ENCODE assay signal across 1 cellular context in genomic region chr2:214853906-214854305, GRCh38.
TF ChIP-seq lines count a peak whose summit lies in the region.

No MANE protein-coding gene starts in this region.

TF ChIP-seq in HepG2, 621 proteins besides CTCF, POLR2A, EP300 and RAD21 (continued from another document and continues in another):
- TF ChIP-seq IKZF5 (CRISPR knock-in tag; IDR thresholded peaks at IDR 0.05): peak; percentile 92
- TF ChIP-seq ZNF75D (CRISPR knock-in tag; IDR thresholded peaks at IDR 0.05; ENCODE audit: borderline replicate concordance): no peak
- TF ChIP-seq, protein P1, sequence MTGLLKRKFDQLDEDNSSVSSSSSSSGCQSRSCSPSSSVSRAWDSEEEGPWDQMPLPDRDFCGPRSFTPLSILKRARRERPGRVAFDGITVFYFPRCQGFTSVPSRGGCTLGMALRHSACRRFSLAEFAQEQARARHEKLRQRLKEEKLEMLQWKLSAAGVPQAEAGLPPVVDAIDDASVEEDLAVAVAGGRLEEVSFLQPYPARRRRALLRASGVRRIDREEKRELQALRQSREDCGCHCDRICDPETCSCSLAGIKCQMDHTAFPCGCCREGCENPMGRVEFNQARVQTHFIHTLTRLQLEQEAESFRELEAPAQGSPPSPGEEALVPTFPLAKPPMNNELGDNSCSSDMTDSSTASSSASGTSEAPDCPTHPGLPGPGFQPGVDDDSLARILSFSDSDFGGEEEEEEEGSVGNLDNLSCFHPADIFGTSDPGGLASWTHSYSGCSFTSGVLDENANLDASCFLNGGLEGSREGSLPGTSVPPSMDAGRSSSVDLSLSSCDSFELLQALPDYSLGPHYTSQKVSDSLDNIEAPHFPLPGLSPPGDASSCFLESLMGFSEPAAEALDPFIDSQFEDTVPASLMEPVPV (CRISPR knock-in tag; IDR thresholded peaks at IDR 0.05): no peak
- TF ChIP-seq TCF7L2 (IDR thresholded peaks at IDR 0.05; ENCODE audit: low read depth, low read length): no peak
- TF ChIP-seq ZNF205 (CRISPR knock-in tag; IDR thresholded peaks at IDR 0.05): no peak
- no peak for TF ChIP-seq THYN1 (CRISPR knock-in tag; IDR thresholded peaks at IDR 0.05; ENCODE audit: borderline replicate concordance, low read depth)
- no peak for TF ChIP-seq KDM5B (CRISPR knock-in tag; IDR thresholded peaks at IDR 0.05; ENCODE audit: borderline replicate concordance)
- TF ChIP-seq ERF (CRISPR knock-in tag; IDR thresholded peaks at IDR 0.05): 0 out of 2 replicates have a peak, but pooled peaks have one; percentile 34
- no peak for TF ChIP-seq ZNF720 (CRISPR knock-in tag; IDR thresholded peaks at IDR 0.05)
- TF ChIP-seq RARA (CRISPR knock-in tag; IDR thresholded peaks at IDR 0.05): peak; percentile 72
- no peak for TF ChIP-seq KAT2B (IDR thresholded peaks at IDR 0.05; ENCODE audit: borderline replicate concordance, low read depth, low read length)
- TF ChIP-seq ZNF20 (CRISPR knock-in tag; IDR thresholded peaks at IDR 0.05): no peak
- peak; percentile 62; the same call in 1 of the 2 replicates for TF ChIP-seq MEIS1 (CRISPR knock-in tag; IDR thresholded peaks at IDR 0.05; ENCODE audit: borderline replicate concordance)
- no peak for TF ChIP-seq RARG (CRISPR knock-in tag; IDR thresholded peaks at IDR 0.05; ENCODE audit: low read depth)
- TF ChIP-seq SNAPC5 (CRISPR knock-in tag; IDR thresholded peaks at IDR 0.05; ENCODE audit: borderline replicate concordance): no peak
- TF ChIP-seq ZFY (CRISPR knock-in tag; IDR thresholded peaks at IDR 0.05): no peak
- TF ChIP-seq ZNF382 (CRISPR knock-in tag; IDR thresholded peaks at IDR 0.05; ENCODE audit: borderline replicate concordance): no peak
- TF ChIP-seq RORA (CRISPR knock-in tag; IDR thresholded peaks at IDR 0.05): no peak
- TF ChIP-seq, protein P2, sequence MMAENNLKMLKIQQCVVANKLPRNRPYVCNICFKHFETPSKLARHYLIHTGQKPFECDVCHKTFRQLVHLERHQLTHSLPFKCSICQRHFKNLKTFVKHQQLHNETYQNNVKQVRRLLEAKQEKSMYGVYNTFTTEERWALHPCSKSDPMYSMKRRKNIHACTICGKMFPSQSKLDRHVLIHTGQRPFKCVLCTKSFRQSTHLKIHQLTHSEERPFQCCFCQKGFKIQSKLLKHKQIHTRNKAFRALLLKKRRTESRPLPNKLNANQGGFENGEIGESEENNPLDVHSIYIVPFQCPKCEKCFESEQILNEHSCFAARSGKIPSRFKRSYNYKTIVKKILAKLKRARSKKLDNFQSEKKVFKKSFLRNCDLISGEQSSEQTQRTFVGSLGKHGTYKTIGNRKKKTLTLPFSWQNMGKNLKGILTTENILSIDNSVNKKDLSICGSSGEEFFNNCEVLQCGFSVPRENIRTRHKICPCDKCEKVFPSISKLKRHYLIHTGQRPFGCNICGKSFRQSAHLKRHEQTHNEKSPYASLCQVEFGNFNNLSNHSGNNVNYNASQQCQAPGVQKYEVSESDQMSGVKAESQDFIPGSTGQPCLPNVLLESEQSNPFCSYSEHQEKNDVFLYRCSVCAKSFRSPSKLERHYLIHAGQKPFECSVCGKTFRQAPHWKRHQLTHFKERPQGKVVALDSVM (CRISPR knock-in tag; IDR thresholded peaks at IDR 0.05): no peak
- TF ChIP-seq, protein P3, sequence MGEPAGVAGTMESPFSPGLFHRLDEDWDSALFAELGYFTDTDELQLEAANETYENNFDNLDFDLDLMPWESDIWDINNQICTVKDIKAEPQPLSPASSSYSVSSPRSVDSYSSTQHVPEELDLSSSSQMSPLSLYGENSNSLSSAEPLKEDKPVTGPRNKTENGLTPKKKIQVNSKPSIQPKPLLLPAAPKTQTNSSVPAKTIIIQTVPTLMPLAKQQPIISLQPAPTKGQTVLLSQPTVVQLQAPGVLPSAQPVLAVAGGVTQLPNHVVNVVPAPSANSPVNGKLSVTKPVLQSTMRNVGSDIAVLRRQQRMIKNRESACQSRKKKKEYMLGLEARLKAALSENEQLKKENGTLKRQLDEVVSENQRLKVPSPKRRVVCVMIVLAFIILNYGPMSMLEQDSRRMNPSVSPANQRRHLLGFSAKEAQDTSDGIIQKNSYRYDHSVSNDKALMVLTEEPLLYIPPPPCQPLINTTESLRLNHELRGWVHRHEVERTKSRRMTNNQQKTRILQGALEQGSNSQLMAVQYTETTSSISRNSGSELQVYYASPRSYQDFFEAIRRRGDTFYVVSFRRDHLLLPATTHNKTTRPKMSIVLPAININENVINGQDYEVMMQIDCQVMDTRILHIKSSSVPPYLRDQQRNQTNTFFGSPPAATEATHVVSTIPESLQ (CRISPR knock-in tag; conservative IDR thresholded peaks at IDR 0.05): no peak
- TF ChIP-seq HMG20B (CRISPR knock-in tag; conservative IDR thresholded peaks at IDR 0.05): 0 out of 2 replicates have a peak, but pooled peaks have one; percentile 5
- no peak for TF ChIP-seq ZNF350 (CRISPR knock-in tag; IDR thresholded peaks at IDR 0.05; ENCODE audit: borderline replicate concordance, low read depth)
- no peak for TF ChIP-seq ZNF749 (CRISPR knock-in tag; IDR thresholded peaks at IDR 0.05; ENCODE audit: borderline replicate concordance)
- TF ChIP-seq PATZ1 (CRISPR knock-in tag; IDR thresholded peaks at IDR 0.05): no peak
- TF ChIP-seq KDM6A (CRISPR knock-in tag; IDR thresholded peaks at IDR 0.05; ENCODE audit: low read depth): 0 out of 2 replicates have a peak, but pooled peaks have one; percentile 37
- no peak for TF ChIP-seq ARHGAP35 (CRISPR knock-in tag; IDR thresholded peaks at IDR 0.05; ENCODE audit: borderline replicate concordance)
- 0 out of 2 replicates have a peak, but pooled peaks have one; percentile 32 for TF ChIP-seq CEBPG (CRISPR knock-in tag; IDR thresholded peaks at IDR 0.05)
- TF ChIP-seq, protein P4, sequence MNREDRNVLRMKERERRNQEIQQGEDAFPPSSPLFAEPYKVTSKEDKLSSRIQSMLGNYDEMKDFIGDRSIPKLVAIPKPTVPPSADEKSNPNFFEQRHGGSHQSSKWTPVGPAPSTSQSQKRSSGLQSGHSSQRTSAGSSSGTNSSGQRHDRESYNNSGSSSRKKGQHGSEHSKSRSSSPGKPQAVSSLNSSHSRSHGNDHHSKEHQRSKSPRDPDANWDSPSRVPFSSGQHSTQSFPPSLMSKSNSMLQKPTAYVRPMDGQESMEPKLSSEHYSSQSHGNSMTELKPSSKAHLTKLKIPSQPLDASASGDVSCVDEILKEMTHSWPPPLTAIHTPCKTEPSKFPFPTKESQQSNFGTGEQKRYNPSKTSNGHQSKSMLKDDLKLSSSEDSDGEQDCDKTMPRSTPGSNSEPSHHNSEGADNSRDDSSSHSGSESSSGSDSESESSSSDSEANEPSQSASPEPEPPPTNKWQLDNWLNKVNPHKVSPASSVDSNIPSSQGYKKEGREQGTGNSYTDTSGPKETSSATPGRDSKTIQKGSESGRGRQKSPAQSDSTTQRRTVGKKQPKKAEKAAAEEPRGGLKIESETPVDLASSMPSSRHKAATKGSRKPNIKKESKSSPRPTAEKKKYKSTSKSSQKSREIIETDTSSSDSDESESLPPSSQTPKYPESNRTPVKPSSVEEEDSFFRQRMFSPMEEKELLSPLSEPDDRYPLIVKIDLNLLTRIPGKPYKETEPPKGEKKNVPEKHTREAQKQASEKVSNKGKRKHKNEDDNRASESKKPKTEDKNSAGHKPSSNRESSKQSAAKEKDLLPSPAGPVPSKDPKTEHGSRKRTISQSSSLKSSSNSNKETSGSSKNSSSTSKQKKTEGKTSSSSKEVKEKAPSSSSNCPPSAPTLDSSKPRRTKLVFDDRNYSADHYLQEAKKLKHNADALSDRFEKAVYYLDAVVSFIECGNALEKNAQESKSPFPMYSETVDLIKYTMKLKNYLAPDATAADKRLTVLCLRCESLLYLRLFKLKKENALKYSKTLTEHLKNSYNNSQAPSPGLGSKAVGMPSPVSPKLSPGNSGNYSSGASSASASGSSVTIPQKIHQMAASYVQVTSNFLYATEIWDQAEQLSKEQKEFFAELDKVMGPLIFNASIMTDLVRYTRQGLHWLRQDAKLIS (CRISPR knock-in tag; IDR thresholded peaks at IDR 0.05): no peak
- peak; percentile 37; the same call in 1 of the 2 replicates for TF ChIP-seq SOX13 (IDR thresholded peaks at IDR 0.05)
- TF ChIP-seq SOX13 (CRISPR knock-in tag; conservative IDR thresholded peaks at IDR 0.05 in 1 of 2, IDR thresholded peaks at IDR 0.05 in 1 of 2): peak in 1 of 2 experiments; percentile 90; a peak in 2 of 4 replicates
- peak; percentile 95 for TF ChIP-seq SOX5 (CRISPR knock-in tag; IDR thresholded peaks at IDR 0.05; ENCODE audit: borderline replicate concordance)
- no peak for TF ChIP-seq MXD1 (CRISPR knock-in tag; IDR thresholded peaks at IDR 0.05)
- no peak for TF ChIP-seq PAF1 (CRISPR knock-in tag; IDR thresholded peaks at IDR 0.05)
- no peak for TF ChIP-seq ZNF232 (CRISPR knock-in tag; IDR thresholded peaks at IDR 0.05; ENCODE audit: borderline replicate concordance)
- no peak for TF ChIP-seq ZNF256 (CRISPR knock-in tag; conservative IDR thresholded peaks at IDR 0.05)
- TF ChIP-seq SRSF1 (optimal IDR thresholded peaks at IDR 0.05; ENCODE audit: low read depth, low read length): no peak
- TF ChIP-seq ZNF546 (CRISPR knock-in tag; conservative IDR thresholded peaks at IDR 0.05): no peak
- TF ChIP-seq KLF9 (CRISPR knock-in tag; IDR thresholded peaks at IDR 0.05; ENCODE audit: low read depth): 0 out of 2 replicates have a peak, but pooled peaks have one; percentile 26
- no peak for TF ChIP-seq SIN3A (IDR thresholded peaks at IDR 0.05; ENCODE audit: borderline replicate concordance, low read depth, low read length)
- no peak for TF ChIP-seq SETDB1 (CRISPR knock-in tag; IDR thresholded peaks at IDR 0.05; ENCODE audit: borderline replicate concordance)
- TF ChIP-seq ZFAT (CRISPR knock-in tag; conservative IDR thresholded peaks at IDR 0.05): no peak
- 0 out of 2 replicates have a peak, but pooled peaks have one; percentile 54 for TF ChIP-seq ZMAT3 (CRISPR knock-in tag; conservative IDR thresholded peaks at IDR 0.05)
- no peak for TF ChIP-seq CEBPB (IDR thresholded peaks at IDR 0.05; ENCODE audit: borderline replicate concordance, low read depth, low read length)
- peak; percentile 45; the same call in 1 of the 2 replicates for TF ChIP-seq ZNF441 (CRISPR knock-in tag; IDR thresholded peaks at IDR 0.05; ENCODE audit: borderline replicate concordance)
- TF ChIP-seq NCOR1 (IDR thresholded peaks at IDR 0.05; ENCODE audit: borderline replicate concordance, low read length): no peak; the same call in 1 of the 2 replicates
- no peak for TF ChIP-seq ZNF788 (CRISPR knock-in tag; IDR thresholded peaks at IDR 0.05; ENCODE audit: borderline replicate concordance)
- no peak for TF ChIP-seq SSRP1 (CRISPR knock-in tag; IDR thresholded peaks at IDR 0.05)
- TF ChIP-seq RNF2 (conservative IDR thresholded peaks at IDR 0.05; ENCODE audit: low read depth): no peak
- TF ChIP-seq ZNF383 (CRISPR knock-in tag; IDR thresholded peaks at IDR 0.05; ENCODE audit: borderline replicate concordance): no peak
- TF ChIP-seq ZNF644 (CRISPR knock-in tag; IDR thresholded peaks at IDR 0.05; ENCODE audit: low read depth): peak; percentile 86; the same call in 1 of the 2 replicates
- no peak for TF ChIP-seq TP53 (CRISPR knock-in tag; conservative IDR thresholded peaks at IDR 0.05)
- TF ChIP-seq FOSL2 (CRISPR knock-in tag; IDR thresholded peaks at IDR 0.05): peak; percentile 19; the same call in 1 of the 2 replicates
- no peak for TF ChIP-seq ZNF780A (CRISPR knock-in tag; IDR thresholded peaks at IDR 0.05)
- peak; percentile 27; the same call in 1 of the 2 replicates for TF ChIP-seq ZNF605 (CRISPR knock-in tag; IDR thresholded peaks at IDR 0.05)
- no peak for TF ChIP-seq ETS1 (CRISPR knock-in tag; IDR thresholded peaks at IDR 0.05)
